ENCODE assay signal across 23 cellular contexts in genomic region chr5:3542158-3542557, GRCh38. TPM values are rescaled to one million over a fixed set of nuclear protein-coding genes. Genes with fewer than 3 reads are reported as not detected.
DNase-seq lines count a peak whose midpoint lies in the region; ATAC-seq and TF ChIP-seq lines count a peak whose summit lies in the region.
"Had no signal": no experiment of that assay in that cellular context is flagged by ENCODE, and none has a peak within 500 bp of the region (broad histone marks: within the 10 kb centered on the region; RNA-seq: fewer than 3 reads in every experiment).

No MANE protein-coding gene starts in this region.

- no peak overlapping the region for H3K4me2 ChIP-seq in MM.1S (ENCODE audit: low read depth, low read length)
- H3K4me2 ChIP-seq: GM23338, KMS-11 had no signal

- no peaks in the 10 kb centered on the region for H3K27me3 ChIP-seq in MM.1S (replicated peaks; ENCODE audit: insufficient read depth, low read length)
- H3K27me3 ChIP-seq: Peyer's patch, SJSA1 had no signal

- peaks cover 0 to 6% of the 10 kb centered on the region in 2 donors for H3K27me3 Mint-ChIP-seq in T-cell
- H3K27me3 Mint-ChIP-seq: CD4-positive, CD25-positive, alpha-beta regulatory T cell had no signal

- CTCF ChIA-PET in T-cell (lab: Charles Lee), result no interaction called here

- H3K9me3 ChIP-seq in MM.1S (replicated peaks; ENCODE audit: insufficient read depth, low read length), result no peaks in the 10 kb centered on the region
- H3K9me3 ChIP-seq: Peyer's patch had no signal

- H3K79me2 ChIP-seq in MM.1S (ENCODE audit: low read length), result no peaks in the 10 kb centered on the region

- H3K9ac ChIP-seq in MM.1S (ENCODE audit: low read length), result no peak overlapping the region
- H3K9ac ChIP-seq: KMS-11 had no signal

- H3K4me1 Mint-ChIP-seq in T-cell, result no peaks in the 10 kb centered on the region
- H3K4me1 Mint-ChIP-seq: CD4-positive, CD25-positive, alpha-beta regulatory T cell; GM23338 had no signal

- H3K36me3 Mint-ChIP-seq in T-cell, result no peaks in the 10 kb centered on the region
- H3K36me3 Mint-ChIP-seq: CD4-positive, CD25-positive, alpha-beta regulatory T cell had no signal

- H3K9me2 ChIP-seq in MM.1S (replicated peaks; ENCODE audit: insufficient read depth, low read length), result no peaks in the 10 kb centered on the region

- H3K27ac ChIP-seq in MM.1S (ENCODE audit: low read length), result no peak overlapping the region
- H3K27ac ChIP-seq: HL-60, KMS-11, Peyer's patch, SJSA1 had no signal

- no peak overlapping the region for H3K27ac Mint-ChIP-seq in T-cell
- H3K27ac Mint-ChIP-seq: CD4-positive, CD25-positive, alpha-beta regulatory T cell; GM23338; HFFc6 had no signal

- H4K20me1 ChIP-seq in MM.1S (ENCODE audit: insufficient read depth, low read length), result no peaks in the 10 kb centered on the region

- 69% methylated on average over 3 of the region's 3 CpGs for WGBS in lower leg skin, 2 donors

- in situ Hi-C loops in SK-MEL-5 (cut with HindIII; ENCODE audit: low pct_unique_long_range_greater_than_20kb, low sequenced_read_pairs), result no loop called here

- no peaks in the 10 kb centered on the region for H3K36me3 ChIP-seq in MM.1S (replicated peaks; ENCODE audit: insufficient read depth, low read length)
- H3K36me3 ChIP-seq: Peyer's patch, SJSA1 had no signal

- no peak for TF ChIP-seq CTCF in NB4 (IDR thresholded peaks at IDR 0.05; ENCODE audit: low read depth, low read length)
- TF ChIP-seq CTCF in MM.1S (IDR thresholded peaks at IDR 0.05; ENCODE audit: low read length), result no peak
- no peak for TF ChIP-seq CTCF in lower leg skin (IDR thresholded peaks at IDR 0.05)

- H3F3A ChIP-seq in MM.1S (ENCODE audit: insufficient read depth, low read length), result no peaks in the 10 kb centered on the region

- POLR2A ChIA-PET in T-cell (lab: Charles Lee), result no interaction called here

- intact Hi-C loops in lower leg skin (cut with DNase I; ENCODE audit: low total_unique reads), result no loop called here

- no peak for ATAC-seq in T-cell (replicated peaks in 1 of 4)
- ATAC-seq: GM23338 had no signal

- H2AFZ ChIP-seq in MM.1S (ENCODE audit: low read length), result no peak overlapping the region
- H2AFZ ChIP-seq: GM23338 had no signal

- peaks cover 0 to 6% (median 5%) of the 10 kb centered on the region in 3 donors for H3K9me3 Mint-ChIP-seq in T-cell

- DNase-seq in Daoy (ENCODE audit: low read depth) (peak; percentile 90), NB4 (ENCODE audit: low read depth) (peak; percentile 29), SK-MEL-5 (ENCODE audit: low read depth, low spot score) (peak; percentile 25), islet precursor cell (peak; percentile 72), T-cell (no peak), MM.1S (no peak), NCI-H446 treated with DMSO at 0.1 percent for 48 hours (lab: John Stamatoyannopoulos, UW) (no peak), lower leg skin (ENCODE audit: low spot score in 2 of 2) (no peak)
- DNase-seq: Calu3; CD4-positive, CD25-positive, alpha-beta regulatory T cell; DMS79; GDM1; HFFc6; MV-4-11; NCI-H146; NCI-H2107; NCI-H345; Peyer's patch had no signal

- no peaks in the 10 kb centered on the region for H3K4me1 ChIP-seq in MM.1S (ENCODE audit: low read length)
- H3K4me1 ChIP-seq: Peyer's patch, SJSA1 had no signal

- H3K4me3 Mint-ChIP-seq in T-cell, result no peak overlapping the region
- H3K4me3 Mint-ChIP-seq: CD4-positive, CD25-positive, alpha-beta regulatory T cell; GM23338; HFFc6 had no signal

- no peak for TF ChIP-seq POLR2A in NB4 (IDR thresholded peaks at IDR 0.05; ENCODE audit: extremely low read depth, insufficient read length)
- TF ChIP-seq POLR2A in lower leg skin (IDR thresholded peaks at IDR 0.05), result no peak

- H3K4me3 ChIP-seq in NB4 (ENCODE audit: low read depth, low read length), result no peak overlapping the region
- H3K4me3 ChIP-seq in MM.1S (ENCODE audit: low read length), result no peak overlapping the region
- no peak overlapping the region for H3K4me3 ChIP-seq in lower leg skin (ENCODE audit: low read depth, poor library complexity, severe bottlenecking)
- H3K4me3 ChIP-seq: GM23338, Peyer's patch, SJSA1 had no signal

RNA-seq across cellular contexts. Expression of gene IRX1, which starts 53.5 kb away (rescaled TPM):
- total RNA-seq in Daoy (2014; rRNA removed; shearing (Covaris generic)), result 14.1 and 19.0 TPM in 2 replicates
- total RNA-seq in SK-MEL-5 (2014; rRNA removed; shearing (Covaris generic)), result 0.75 and 1.2 TPM in 2 replicates
- 1.4 and 2.9 TPM in 2 replicates for polyA plus RNA-seq in SK-MEL-5 (2015; cell fraction: cytosol; rRNA removed)
- 0.19 and 1.2 TPM in 2 replicates for polyA plus RNA-seq in SK-MEL-5 (2015; cell fraction: nucleus; rRNA removed)
- total RNA-seq in T-cell, result not detected
- total RNA-seq in lower leg skin, result 10 to 100 TPM in 2 of 4 donors, 1 to 10 TPM in 2; 5.0 to 18.8 (median 12.8) TPM
- total RNA-seq: Calu3; CD4-positive, CD25-positive, alpha-beta regulatory T cell; HFFc6; Peyer's patch; SJSA1; T-helper 1 cell treated with Interleukin-12 subunit alpha and Interleukin-12 subunit beta and Interleukin-4 antibody, amounts not matched to agents 30 ng/mL and 1 ng/mL, for 36 hours had no signal
- polyA plus RNA-seq: CD4-positive, CD25-positive, alpha-beta regulatory T cell had no signal

Comparison
In these comparisons a context has a peak if more than half of its experiments do, and no peak if none do; other contexts are left out.
1. DNase-seq: peak in Daoy (single experiment), NB4 (single experiment), SK-MEL-5 (single experiment) and islet precursor cell (single experiment); none in T-cell (0 of 34), MM.1S (single experiment), NCI-H446 treated with DMSO at 0.1 percent for 48 hours (single experiment) and lower leg skin (0 of 2).